Comparison of ENCODE assay signal across 11 cellular contexts in genomic region chr1:99599678-99600175, GRCh38. TPM values are rescaled to one million over a fixed set of nuclear protein-coding genes. Genes with fewer than 3 reads are reported as not detected.
DNase-seq lines count a peak whose midpoint lies in the region; ATAC-seq, FAIRE-seq and TF ChIP-seq lines count a peak whose summit lies in the region.
"Had no signal": no experiment of that assay in that cellular context is flagged by ENCODE, and none has a peak within 500 bp of the region (broad histone marks: within the 10 kb centered on the region; RNA-seq: fewer than 3 reads in every experiment).

No MANE protein-coding gene starts in this region.

- peak; percentile 98 for FAIRE-seq in K562 (lab: Jason Lieb, UNC)
- FAIRE-seq: pancreas had no signal

- intact Hi-C loops in K562 (cut with micrococcal nuclease) (loop anchor here (2.0 to 5.0 kb wide), 2 partner anchors 47 to 102 kb away; partner anchors contain the start of gene PALMD), prostate gland (cut with DNase I) (no loop called here)

- DNase-seq in HS-27A (ENCODE audit: low read depth) (peak; percentile 94), K562 (ENCODE audit: extremely low read depth in 1 of 4, low spot score in 3 of 4) (peak; percentile 47 to 96 (median 70)), hepatocyte (ENCODE audit: low spot score) (peak; percentile 55), NCI-H345 treated with DMSO at 0.1 percent for 48 hours (lab: John Stamatoyannopoulos, UW; ENCODE audit: unreplicated experiment) (no peak), AML-193 (lab: John Stamatoyannopoulos, UW) (no peak), prostate gland (ENCODE audit: low spot score) (no peak)
- DNase-seq: activated T-cell treated with anti-CD3 and anti-CD28 coated beads, Interleukin-2, amount 50 U/mL, for 48 hours; NCI-H2081 treated with DMSO at 0.1 percent for 48 hours had no signal

- 3% methylated on average over 5 of the region's 5 CpGs for WGBS in K562 (ENCODE audit: insufficient coverage, low coverage, missing lambda C conversion rate)
- WGBS in hepatocyte (ENCODE audit: low lambda C conversion rate, missing lambda C conversion rate): 69% methylated on average over 5 of the region's 5 CpGs
- 87% methylated on average over 5 of the region's 5 CpGs for WGBS in prostate gland

- peak overlapping the region; percentile 93 for H2AFZ ChIP-seq in K562 (ENCODE audit: low read depth, low read length)
- no peak overlapping the region for H2AFZ ChIP-seq in hepatocyte

- POLR2A ChIA-PET in K562 (lab: Yijun Ruan, JAX): interaction anchor here (0.6 to 1.9 kb wide), 6 partner anchors 12 to 472 kb away, joined by 3 to 7 read pairs (median 4); no protein-coding TSS in a partner anchor

- H3K4me1 ChIP-seq in K562 (replicated peaks in 1 of 2; ENCODE audit: control insufficient read depth in 2 of 2, insufficient read depth in 2 of 2, low read length in 2 of 2) (peaks cover 6 to 31% of the 10 kb centered on the region in 2 experiments; a peak in 4 of 5 replicates), hepatocyte (ENCODE audit: insufficient read depth) (no peaks in the 10 kb centered on the region), subcutaneous abdominal adipose tissue (ENCODE audit: control insufficient read depth in 5 of 5, insufficient read depth in 5 of 5, low read length in 5 of 5) (peaks cover 0 to 37% (median 20%) of the 10 kb centered on the region in 5 donors), prostate gland (replicated peaks) (no peaks in the 10 kb centered on the region)
- H3K4me1 ChIP-seq: pancreas had no signal

- ATAC-seq in K562: peak; percentile 93

- H3K9me2 ChIP-seq in hepatocyte (replicated peaks; ENCODE audit: insufficient read depth): no peaks in the 10 kb centered on the region

- H3K9ac ChIP-seq in K562 (ENCODE audit: insufficient read depth in 1 of 2, low read depth in 2 of 2, low read length in 2 of 2) (peak overlapping the region; percentile 45 to 51; a peak in 2 of 4 replicates), subcutaneous abdominal adipose tissue (ENCODE audit: low read length in 5 of 5) (no peak overlapping the region)

- peak; percentile 23 to 37; a peak in 2 of 4 replicates for TF ChIP-seq RAD21 in K562 (CRISPR knock-in tag; conservative IDR thresholded peaks at IDR 0.05 in 1 of 2, IDR thresholded peaks at IDR 0.05 in 1 of 2)

- TF ChIP-seq EP300 in K562 (IDR thresholded peaks at IDR 0.05; ENCODE audit: low read length): peak; percentile 97

- no peak for TF ChIP-seq CTCF in K562 (IDR thresholded peaks at IDR 0.05 in 2 of 3, conservative IDR thresholded peaks at IDR 0.05 in 1 of 3; ENCODE audit: insufficient read depth in 2 of 3, low read depth in 1 of 3, low read length in 3 of 3)
- TF ChIP-seq CTCF in hepatocyte (IDR thresholded peaks at IDR 0.05; ENCODE audit: poor library complexity): no peak
- TF ChIP-seq CTCF in prostate gland (IDR thresholded peaks at IDR 0.05): no peak

- H4K20me1 ChIP-seq in K562 (replicated peaks; ENCODE audit: control insufficient read depth, insufficient read depth, low read length) (no peaks in the 10 kb centered on the region), hepatocyte (ENCODE audit: insufficient read depth, poor library complexity, severe bottlenecking) (no peaks in the 10 kb centered on the region)

- H3K36me3 ChIP-seq in K562 (ENCODE audit: control insufficient read depth, insufficient read depth, low read length) (no peaks in the 10 kb centered on the region), hepatocyte (replicated peaks; ENCODE audit: insufficient read depth, low read depth) (no peaks in the 10 kb centered on the region), subcutaneous abdominal adipose tissue (ENCODE audit: control insufficient read depth in 5 of 5, insufficient read depth in 5 of 5, low read length in 5 of 5) (no peaks in the 10 kb centered on the region), prostate gland (no peaks in the 10 kb centered on the region)
- H3K36me3 ChIP-seq: pancreas had no signal

- BruUV-seq in K562 (replicated peaks; lab: Mats Ljungman, UMichigan): no TSS peak

- H3K27ac ChIP-seq in K562 (ENCODE audit: extremely low read depth, low read depth, low read length) (peak overlapping the region; percentile 75), hepatocyte (no peak overlapping the region), subcutaneous abdominal adipose tissue (ENCODE audit: low read depth, low read length) (peak overlapping the region; percentile 11), prostate gland (no peak overlapping the region)
- H3K27ac ChIP-seq: pancreas had no signal

- H3K4me2 ChIP-seq in K562 (ENCODE audit: insufficient read depth, low read length) (peak overlapping the region; percentile 60), hepatocyte (no peak overlapping the region)

- no peak overlapping the region; the same call in 1 of the 2 replicates for H3K4me3 ChIP-seq in K562
- no peak overlapping the region for H3K4me3 ChIP-seq in hepatocyte
- no peak overlapping the region for H3K4me3 ChIP-seq in subcutaneous abdominal adipose tissue (ENCODE audit: low read depth in 1 of 5, low read length in 5 of 5)
- H3K4me3 ChIP-seq in prostate gland: no peak overlapping the region
- H3K4me3 ChIP-seq: pancreas had no signal

- in situ Hi-C loops in K562 (cut with MboI): no loop called here

- TF ChIP-seq POLR2A in K562 (conservative IDR thresholded peaks at IDR 0.05): no peak
- no peak for TF ChIP-seq POLR2A in prostate gland (IDR thresholded peaks at IDR 0.05)

- no peaks in the 10 kb centered on the region for H3K27me3 ChIP-seq in K562 (ENCODE audit: control insufficient read depth in 2 of 2, insufficient read depth in 2 of 2, low read length in 2 of 2)
- no peaks in the 10 kb centered on the region for H3K27me3 ChIP-seq in hepatocyte
- no peaks in the 10 kb centered on the region for H3K27me3 ChIP-seq in subcutaneous abdominal adipose tissue (ENCODE audit: control insufficient read depth in 5 of 5, insufficient read depth in 4 of 5, low read length in 5 of 5)
- no peaks in the 10 kb centered on the region for H3K27me3 ChIP-seq in prostate gland (replicated peaks; ENCODE audit: insufficient read depth)
- H3K27me3 ChIP-seq: pancreas had no signal

- no peaks in the 10 kb centered on the region for H3K9me1 ChIP-seq in K562 (ENCODE audit: control insufficient read depth, insufficient read depth, low read length)

- CTCF ChIA-PET in K562 (lab: Yijun Ruan, JAX; ENCODE audit: low intra/inter-chr PET ratio): no interaction called here

- H3K79me2 ChIP-seq in K562 (ENCODE audit: control insufficient read depth, insufficient read depth, low read length) (no peaks in the 10 kb centered on the region), hepatocyte (no peaks in the 10 kb centered on the region)

- H3K9me3 ChIP-seq in K562 (replicated peaks; ENCODE audit: control insufficient read depth, insufficient read depth, low read depth, low read length) (0 out of 2 replicates have a peak, but pooled peaks cover 4% of the 10 kb centered on the region), hepatocyte (ENCODE audit: low read depth) (no peaks in the 10 kb centered on the region), subcutaneous abdominal adipose tissue (ENCODE audit: control insufficient read depth in 5 of 5, low read length in 5 of 5) (no peaks in the 10 kb centered on the region), prostate gland (no peaks in the 10 kb centered on the region)
- H3K9me3 ChIP-seq: pancreas had no signal

TF ChIP-seq in K562, 482 proteins besides CTCF, POLR2A, EP300 and RAD21 (continues in another document):
- TF ChIP-seq, protein P1, sequence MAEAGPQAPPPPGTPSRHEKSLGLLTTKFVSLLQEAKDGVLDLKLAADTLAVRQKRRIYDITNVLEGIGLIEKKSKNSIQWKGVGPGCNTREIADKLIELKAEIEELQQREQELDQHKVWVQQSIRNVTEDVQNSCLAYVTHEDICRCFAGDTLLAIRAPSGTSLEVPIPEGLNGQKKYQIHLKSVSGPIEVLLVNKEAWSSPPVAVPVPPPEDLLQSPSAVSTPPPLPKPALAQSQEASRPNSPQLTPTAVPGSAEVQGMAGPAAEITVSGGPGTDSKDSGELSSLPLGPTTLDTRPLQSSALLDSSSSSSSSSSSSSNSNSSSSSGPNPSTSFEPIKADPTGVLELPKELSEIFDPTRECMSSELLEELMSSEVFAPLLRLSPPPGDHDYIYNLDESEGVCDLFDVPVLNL (CRISPR knock-in tag; IDR thresholded peaks at IDR 0.05; ENCODE audit: low read depth): no peak
- no peak for TF ChIP-seq DLX4 (CRISPR knock-in tag; IDR thresholded peaks at IDR 0.05)
- no peak for TF ChIP-seq SAP30 (IDR thresholded peaks at IDR 0.05; ENCODE audit: borderline replicate concordance, insufficient read depth, low read depth, low read length, poor library complexity, severe bottlenecking)

RNA-seq across cellular contexts. Expression of gene PALMD, which starts 46.2 kb away (rescaled TPM):
- total RNA-seq in K562 (2011; cell fraction: chromatin; rRNA removed; ENCODE audit: low replicate concordance): 1.6 and 2.4 TPM in 2 replicates
- total RNA-seq in K562 (2011; cell fraction: nucleolus; rRNA removed): 0.67 and 1.2 TPM in 2 replicates
- 1.6 and 4.3 TPM in 2 replicates for total RNA-seq in K562 (2011; cell fraction: nucleoplasm; rRNA removed)
- total RNA-seq in K562 (2014; rRNA removed): 5.4 and 5.7 TPM in 2 replicates
- 8.4 and 8.6 TPM in 2 replicates for total RNA-seq in K562 (2014; rRNA removed; fragmentation: Illumina TruSeq; extraction: Trizol)
- 12.1 and 13.5 TPM in 2 replicates for total RNA-seq in K562 (2015; rRNA removed; fragmentation: Illumina TruSeq; extraction: Trizol)
- 3.5 and 4.0 TPM in 2 replicates for total RNA-seq in K562 (2021)
- 0.19 and 3.3 TPM in 2 replicates for polyA plus RNA-seq in K562 (2011; rRNA removed)
- 0.06 and 0.76 TPM in 2 replicates for polyA plus RNA-seq in K562 (2011; cell fraction: cytosol; rRNA removed)
- polyA plus RNA-seq in K562 (2011; cell fraction: nucleus; rRNA removed): 0.20 and 2.5 TPM in 2 replicates
- 3.8 and 4.5 TPM in 2 replicates for polyA plus RNA-seq in K562 (2012)
- 7.9 and 12.2 TPM in 2 replicates for polyA plus RNA-seq in K562 (2014; fragmentation: Illumina TruSeq; extraction: Trizol)
- polyA plus RNA-seq in K562 (2014; fragmentation: Nextera tagmentation; extraction: Ambion mirVana): 1 to 10 TPM; 2.7 to 6.5 TPM
- 4.5 and 4.9 TPM in 2 replicates for polyA plus RNA-seq in K562 (2014; rRNA removed)
- 0.24 and 3.3 TPM in 2 replicates for polyA minus RNA-seq in K562 (2011; rRNA and poly(A)+ RNA removed)
- polyA minus RNA-seq in K562 (2011; cell fraction: cytosol; rRNA and poly(A)+ RNA removed): 2.2 TPM in 1 of 2 replicates, not detected in the other
- polyA minus RNA-seq in K562 (2011; cell fraction: nucleus; rRNA and poly(A)+ RNA removed): 0.56 and 1.8 TPM in 2 replicates
- total RNA-seq in hepatocyte: 18.5 and 21.7 TPM in 2 replicates
- 12.3 and 14.0 TPM in 2 replicates for polyA plus RNA-seq in hepatocyte
- total RNA-seq in prostate gland: 10 to 100 TPM; 17.8 to 18.2 TPM
- total RNA-seq: T-helper 2 cell treated with Interferon-gamma antibody and Interleukin-4, amounts not matched to agents 100 ng/mL and 5 ng/mL, for 36 hours had no signal

Comparison
In these comparisons a context has a peak if more than half of its experiments do, and no peak if none do; other contexts are left out.
1. DNase-seq: peak in HS-27A (single experiment), K562 (4 of 4) and hepatocyte (single experiment); none in NCI-H345 treated with DMSO at 0.1 percent for 48 hours (single experiment), AML-193 (0 of 2) and prostate gland (single experiment).
2. H3K27ac ChIP-seq: peak in K562 (single experiment) and subcutaneous abdominal adipose tissue (single experiment); none in hepatocyte (single experiment) and prostate gland (0 of 2).
3. H3K9ac ChIP-seq: peak in K562 (2 of 2); none in subcutaneous abdominal adipose tissue (0 of 5).